1 cellular context compared by ENCODE assay signal in the genomic region with DNA sequence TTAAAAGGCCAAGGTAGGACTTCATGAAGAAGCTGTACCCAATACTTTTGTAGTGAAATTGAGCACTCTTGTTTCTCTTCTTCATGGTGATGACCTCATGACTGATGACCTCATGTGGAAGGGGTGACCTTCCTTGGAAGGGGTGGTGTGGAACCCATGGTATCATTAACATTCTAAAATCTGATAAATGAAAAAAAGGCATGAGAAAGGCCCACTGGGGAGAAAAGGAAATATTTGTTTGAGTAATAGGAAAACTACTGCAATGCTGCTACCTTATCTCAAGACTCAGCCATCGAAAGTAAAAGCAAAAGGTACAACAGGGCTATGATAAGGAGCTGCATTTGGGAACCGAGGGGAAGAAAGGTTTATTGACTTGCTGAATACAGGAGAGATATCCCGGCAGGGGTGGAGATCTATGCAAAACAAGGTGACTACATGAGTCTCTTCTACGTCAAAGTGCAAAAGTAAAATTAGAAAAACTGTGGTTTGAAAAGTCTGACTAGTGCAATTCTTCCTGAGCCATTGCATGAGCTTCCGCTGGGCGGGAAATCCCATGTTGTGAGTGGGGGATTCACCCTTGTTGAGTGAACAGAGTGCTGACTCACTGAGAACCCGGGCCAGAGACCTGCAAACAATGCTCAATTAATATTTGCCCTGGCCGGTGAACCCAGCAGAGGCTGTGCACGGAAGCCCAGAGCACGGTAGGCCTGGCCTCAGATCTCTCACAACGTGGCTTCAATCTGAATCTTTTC.
TF ChIP-seq lines count a peak whose summit lies in the region.

No MANE protein-coding gene starts in this region.

TF ChIP-seq in HepG2, 621 proteins besides CTCF, POLR2A, EP300 and RAD21 (continued from another document and continues in another):
- TF ChIP-seq ZNF737 (CRISPR knock-in tag; IDR thresholded peaks at IDR 0.05; ENCODE audit: borderline replicate concordance) (no peak), HOXA9 (CRISPR knock-in tag; IDR thresholded peaks at IDR 0.05; ENCODE audit: borderline replicate concordance) (no peak), TFDP2 (CRISPR knock-in tag; IDR thresholded peaks at IDR 0.05) (peak; percentile 97), FOXJ3 (CRISPR knock-in tag; IDR thresholded peaks at IDR 0.05; ENCODE audit: borderline replicate concordance) (peak; percentile 88; the same call in 1 of the 2 replicates), BCL6 (CRISPR knock-in tag; IDR thresholded peaks at IDR 0.05) (peak; percentile 74), ZFAT (CRISPR knock-in tag; conservative IDR thresholded peaks at IDR 0.05) (peak; percentile 70), PHF5A (CRISPR knock-in tag; IDR thresholded peaks at IDR 0.05; ENCODE audit: low read depth, unreplicated experiment) (peak; percentile 80), BHLHE40 (IDR thresholded peaks at IDR 0.05; ENCODE audit: low read length) (no peak), RELA (CRISPR knock-in tag; IDR thresholded peaks at IDR 0.05) (no peak), CBX2 (IDR thresholded peaks at IDR 0.05; ENCODE audit: low read depth, low read length) (no peak), CBX2 (CRISPR knock-in tag; IDR thresholded peaks at IDR 0.05; ENCODE audit: low read depth) (no peak), MAFG (CRISPR knock-in tag; IDR thresholded peaks at IDR 0.05) (peak; percentile 93), ZNF747 (CRISPR knock-in tag; IDR thresholded peaks at IDR 0.05; ENCODE audit: borderline replicate concordance) (no peak), EED (CRISPR knock-in tag; IDR thresholded peaks at IDR 0.05) (no peak), LCORL (IDR thresholded peaks at IDR 0.05) (no peak), LCORL (CRISPR knock-in tag; IDR thresholded peaks at IDR 0.05) (peak; percentile 57; the same call in 1 of the 2 replicates), ZNF564 (CRISPR knock-in tag; IDR thresholded peaks at IDR 0.05) (0 out of 2 replicates have a peak, but pooled peaks have one; percentile 47), MXI1 (IDR thresholded peaks at IDR 0.05; ENCODE audit: borderline replicate concordance, low read depth, low read length) (peak; percentile 69; the same call in 2 of the 3 replicates), ZNF589 (CRISPR knock-in tag; conservative IDR thresholded peaks at IDR 0.05) (no peak; the same call in 1 of the 2 replicates), ARID4A (CRISPR knock-in tag; IDR thresholded peaks at IDR 0.05; ENCODE audit: borderline replicate concordance) (peak; percentile 57; the same call in 1 of the 2 replicates), SATB2 (CRISPR knock-in tag; IDR thresholded peaks at IDR 0.05) (peak; percentile 94; the same call in 1 of the 2 replicates), NONO (IDR thresholded peaks at IDR 0.05) (no peak), NONO (CRISPR knock-in tag; conservative IDR thresholded peaks at IDR 0.05) (peak; percentile 76; the same call in 1 of the 2 replicates), DMAP1 (CRISPR knock-in tag; IDR thresholded peaks at IDR 0.05) (peak; percentile 83), KLF11 (CRISPR knock-in tag; IDR thresholded peaks at IDR 0.05) (0 out of 2 replicates have a peak, but pooled peaks have one; percentile 16), ZNF557 (CRISPR knock-in tag; IDR thresholded peaks at IDR 0.05) (peak; percentile 92), ZBTB40 (IDR thresholded peaks at IDR 0.05) (no peak), ZBTB40 (CRISPR knock-in tag; IDR thresholded peaks at IDR 0.05) (peak; percentile 76), SMYD3 (CRISPR knock-in tag; IDR thresholded peaks at IDR 0.05) (peak; percentile 82; the same call in 1 of the 2 replicates), CBX5 (CRISPR knock-in tag; IDR thresholded peaks at IDR 0.05; ENCODE audit: borderline replicate concordance) (peak; percentile 92; the same call in 1 of the 2 replicates), KDM4B (CRISPR knock-in tag; IDR thresholded peaks at IDR 0.05) (0 out of 2 replicates have a peak, but pooled peaks have one; percentile 55), ZFYVE20 (CRISPR knock-in tag; IDR thresholded peaks at IDR 0.05; ENCODE audit: borderline replicate concordance, low read depth) (no peak), IRF9 (CRISPR knock-in tag; IDR thresholded peaks at IDR 0.05; ENCODE audit: borderline replicate concordance) (0 out of 2 replicates have a peak, but pooled peaks have one; percentile 62), DNMT1 (CRISPR knock-in tag; IDR thresholded peaks at IDR 0.05) (no peak), MLLT10 (CRISPR knock-in tag; IDR thresholded peaks at IDR 0.05) (no peak), TEAD3 (CRISPR knock-in tag; optimal IDR thresholded peaks at IDR 0.05; ENCODE audit: borderline replicate concordance) (peak; percentile 61), ZNF777 (CRISPR knock-in tag; IDR thresholded peaks at IDR 0.05) (no peak), MEIS1 (CRISPR knock-in tag; IDR thresholded peaks at IDR 0.05; ENCODE audit: borderline replicate concordance) (no peak), ZFP36 (IDR thresholded peaks at IDR 0.05; ENCODE audit: borderline replicate concordance, low read depth, low read length, partially characterized antibody) (no peak), ZFP82 (CRISPR knock-in tag; IDR thresholded peaks at IDR 0.05; ENCODE audit: borderline replicate concordance) (no peak), BRCA1 (CRISPR knock-in tag; IDR thresholded peaks at IDR 0.05) (peak; percentile 90; the same call in 1 of the 2 replicates), HOXD1 (CRISPR knock-in tag; IDR thresholded peaks at IDR 0.05) (0 out of 2 replicates have a peak, but pooled peaks have one; percentile 55), JDP2 (CRISPR knock-in tag; IDR thresholded peaks at IDR 0.05; ENCODE audit: borderline replicate concordance) (no peak; the same call in 1 of the 2 replicates)
- TF ChIP-seq, protein P1, sequence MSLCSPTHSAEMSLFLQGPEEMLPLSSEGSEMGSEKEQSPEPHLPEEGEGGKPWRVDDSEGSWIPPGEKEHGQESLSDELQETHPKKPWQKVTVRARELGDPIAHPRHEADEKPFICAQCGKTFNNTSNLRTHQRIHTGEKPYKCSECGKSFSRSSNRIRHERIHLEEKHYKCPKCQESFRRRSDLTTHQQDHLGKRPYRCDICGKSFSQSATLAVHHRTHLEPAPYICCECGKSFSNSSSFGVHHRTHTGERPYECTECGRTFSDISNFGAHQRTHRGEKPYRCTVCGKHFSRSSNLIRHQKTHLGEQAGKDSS (CRISPR knock-in tag; IDR thresholded peaks at IDR 0.05; ENCODE audit: borderline replicate concordance, low read depth) = peak; percentile 62; the same call in 1 of the 2 replicates
